ENCODE assay signal across 20 cellular contexts in the genomic region with DNA sequence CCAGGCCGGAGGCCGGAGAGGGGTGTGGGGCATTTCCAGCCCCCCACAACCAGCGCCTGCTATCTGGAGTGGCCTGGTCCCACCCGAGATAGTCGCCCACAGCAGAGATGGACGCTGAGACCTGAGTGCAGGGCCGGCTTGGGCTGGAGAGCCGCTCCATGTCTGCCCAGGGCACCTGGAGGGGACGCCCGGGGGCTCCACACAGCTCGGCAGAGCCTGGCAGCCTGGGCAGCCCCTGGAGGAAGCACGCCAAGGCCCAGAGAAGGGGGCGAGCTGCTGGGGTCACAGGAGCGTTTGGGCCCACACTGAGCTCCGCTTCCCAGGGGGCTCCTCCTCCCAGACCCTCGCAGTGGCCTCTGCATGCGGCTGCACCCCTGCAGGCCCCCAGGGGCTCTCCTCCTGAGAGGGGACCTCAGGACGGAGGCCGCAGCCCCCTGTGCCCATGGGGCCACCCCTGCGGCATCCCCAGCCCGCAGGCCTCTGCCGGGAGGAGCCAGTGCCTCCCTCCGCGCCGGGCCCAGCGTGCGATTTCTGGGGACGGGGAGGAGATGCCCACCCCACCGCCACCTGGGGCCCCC. TPM values are rescaled to one million over a fixed set of nuclear protein-coding genes. Genes with fewer than 3 reads are reported as not detected.
A peak's percentile ranks its signal among the peaks of the same experiment; 100 is the strongest.
DNase-seq lines count a peak whose midpoint lies in the region; ATAC-seq and TF ChIP-seq lines count a peak whose summit lies in the region.
"Had no signal": no experiment of that assay in that cellular context is flagged by ENCODE, and none has a peak within 500 bp of the region (broad histone marks: within the 10 kb centered on the region; RNA-seq: fewer than 3 reads in every experiment).

No MANE protein-coding gene starts in this region.

- H3K9me3 ChIP-seq in right cardiac atrium (ENCODE audit: control insufficient read depth, low read length) (no peaks in the 10 kb centered on the region), right atrium auricular region (no peaks in the 10 kb centered on the region), neutrophil (no peaks in the 10 kb centered on the region)
- H3K9me3 ChIP-seq: A549, stomach had no signal

- H3K36me3 ChIP-seq in right atrium auricular region: no peaks in the 10 kb centered on the region
- no peaks in the 10 kb centered on the region for H3K36me3 ChIP-seq in neutrophil
- no peaks in the 10 kb centered on the region for H3K36me3 ChIP-seq in urinary bladder (ENCODE audit: insufficient read depth)
- H3K36me3 ChIP-seq: stomach had no signal

- no peak overlapping the region for H3K27ac ChIP-seq in right cardiac atrium (ENCODE audit: low read length)
- H3K27ac ChIP-seq in right atrium auricular region: no peak overlapping the region
- H3K27ac ChIP-seq in neutrophil: peak overlapping the region; percentile 97
- H3K27ac ChIP-seq in urinary bladder (ENCODE audit: low read depth): peak overlapping the region; percentile 51
- H3K27ac ChIP-seq: parathyroid adenoma, SK-N-MC had no signal

- H3K27me3 ChIP-seq in right cardiac atrium (ENCODE audit: control insufficient read depth, insufficient read depth): no peaks in the 10 kb centered on the region
- H3K27me3 ChIP-seq in right atrium auricular region: no peaks in the 10 kb centered on the region
- no peaks in the 10 kb centered on the region for H3K27me3 ChIP-seq in neutrophil
- H3K27me3 ChIP-seq: dorsolateral prefrontal cortex had no signal

- H3K4me1 ChIP-seq in right cardiac atrium (ENCODE audit: control insufficient read depth, insufficient read depth, low read length) (no peaks in the 10 kb centered on the region), right atrium auricular region (peaks cover 0 to 39% of the 10 kb centered on the region in 2 donors), neutrophil (ENCODE audit: control insufficient read depth in 1 of 2, insufficient read depth in 1 of 2, low read depth in 1 of 2, low read length in 1 of 2) (peaks cover 97 to 100% of the 10 kb centered on the region in 2 experiments), urinary bladder (ENCODE audit: insufficient read depth) (no peaks in the 10 kb centered on the region)

- intact Hi-C loops in right cardiac atrium (cut with DNase I): no loop called here

- WGBS in right cardiac atrium: 94% methylated on average over 29 of the region's 29 CpGs
- WGBS in urinary bladder: 83% methylated on average over 29 of the region's 29 CpGs

- ATAC-seq in right cardiac atrium: no peak
- ATAC-seq: A549; naive thymus-derived CD8-positive, alpha-beta T cell; Panc1 had no signal

- peak in 2 of 3 donors; percentile 47 to 65 for DNase-seq in right cardiac atrium
- DNase-seq in right atrium auricular region (ENCODE audit: low spot score): no peak
- DNase-seq in epithelial cell of esophagus (ENCODE audit: low read depth): no peak
- no peak for DNase-seq in activated effector memory CD4-positive, alpha-beta T cell treated with Interleukin-2 at 50 U/mL for 16 hours
- DNase-seq in stimulated activated CD4-positive, alpha-beta T cell treated with anti-CD3 and anti-CD28 coated beads, Interleukin-4, amount 100 ng/mL, for 1 hour: no peak
- no peak for DNase-seq in activated CD8-positive, alpha-beta memory T cell treated with anti-CD3 and anti-CD28 coated beads for 24 hours
- DNase-seq: activated CD4-positive, alpha-beta T cell treated with anti-CD3 and anti-CD28 coated beads, Interleukin-2, amount 50 U/mL, for 48 hours; activated naive CD4-positive, alpha-beta T cell; foreskin melanocyte; islet precursor cell; naive thymus-derived CD8-positive, alpha-beta T cell; NCI-H774 had no signal

- TF ChIP-seq CTCF in right atrium auricular region (IDR thresholded peaks at IDR 0.05) (no peak), epithelial cell of esophagus (IDR thresholded peaks at IDR 0.05; ENCODE audit: insufficient read depth, low read depth, low read length, missing control alignments) (no peak), neutrophil (IDR thresholded peaks at IDR 0.05) (no peak)

- H3K4me3 ChIP-seq in right cardiac atrium (ENCODE audit: low read length): no peak overlapping the region
- no peak overlapping the region for H3K4me3 ChIP-seq in right atrium auricular region
- H3K4me3 ChIP-seq in epithelial cell of esophagus (ENCODE audit: low read length): peak overlapping the region; percentile 34
- H3K4me3 ChIP-seq in neutrophil (ENCODE audit: low read depth in 1 of 2, low read length in 1 of 2): peak overlapping the region; percentile 62 to 63
- H3K4me3 ChIP-seq in urinary bladder (ENCODE audit: low read depth, low read length): no peak overlapping the region
- H3K4me3 ChIP-seq: A549, dorsolateral prefrontal cortex, SK-N-MC, stomach had no signal

RNA-seq across cellular contexts. Expression of a gene that starts 42.2 kb away (rescaled TPM):
- total RNA-seq in right cardiac atrium (100 to 1,000 TPM in 1 of 4 donors, 10 to 100 TPM in 3; 73.3 to 148 (median 83.0) TPM), right atrium auricular region (100 to 1,000 TPM; 114 to 120 TPM), urinary bladder (43.6 TPM)
- polyA plus RNA-seq in right cardiac atrium (113 TPM), urinary bladder (138 TPM)

Comparison
In these comparisons a context has a peak if more than half of its experiments do, and no peak if none do; other contexts are left out.
1. DNase-seq: peak in right cardiac atrium (2 of 3); none in right atrium auricular region (single experiment), epithelial cell of esophagus (single experiment), activated effector memory CD4-positive, alpha-beta T cell treated with Interleukin-2 at 50 U/mL for 16 hours (single experiment), stimulated activated CD4-positive, alpha-beta T cell treated with anti-CD3 and anti-CD28 coated beads, Interleukin-4, amount 100 ng/mL, for 1 hour (single experiment) and activated CD8-positive, alpha-beta memory T cell treated with anti-CD3 and anti-CD28 coated beads for 24 hours (single experiment).
2. H3K27ac ChIP-seq: peak in neutrophil (single experiment) and urinary bladder (single experiment); none in right cardiac atrium (single experiment) and right atrium auricular region (0 of 2).
3. H3K4me3 ChIP-seq: peak in epithelial cell of esophagus (single experiment) and neutrophil (2 of 2); none in right cardiac atrium (single experiment), right atrium auricular region (0 of 2) and urinary bladder (single experiment).